Comparison of ENCODE assay signal across 8 cellular contexts in the genomic region with DNA sequence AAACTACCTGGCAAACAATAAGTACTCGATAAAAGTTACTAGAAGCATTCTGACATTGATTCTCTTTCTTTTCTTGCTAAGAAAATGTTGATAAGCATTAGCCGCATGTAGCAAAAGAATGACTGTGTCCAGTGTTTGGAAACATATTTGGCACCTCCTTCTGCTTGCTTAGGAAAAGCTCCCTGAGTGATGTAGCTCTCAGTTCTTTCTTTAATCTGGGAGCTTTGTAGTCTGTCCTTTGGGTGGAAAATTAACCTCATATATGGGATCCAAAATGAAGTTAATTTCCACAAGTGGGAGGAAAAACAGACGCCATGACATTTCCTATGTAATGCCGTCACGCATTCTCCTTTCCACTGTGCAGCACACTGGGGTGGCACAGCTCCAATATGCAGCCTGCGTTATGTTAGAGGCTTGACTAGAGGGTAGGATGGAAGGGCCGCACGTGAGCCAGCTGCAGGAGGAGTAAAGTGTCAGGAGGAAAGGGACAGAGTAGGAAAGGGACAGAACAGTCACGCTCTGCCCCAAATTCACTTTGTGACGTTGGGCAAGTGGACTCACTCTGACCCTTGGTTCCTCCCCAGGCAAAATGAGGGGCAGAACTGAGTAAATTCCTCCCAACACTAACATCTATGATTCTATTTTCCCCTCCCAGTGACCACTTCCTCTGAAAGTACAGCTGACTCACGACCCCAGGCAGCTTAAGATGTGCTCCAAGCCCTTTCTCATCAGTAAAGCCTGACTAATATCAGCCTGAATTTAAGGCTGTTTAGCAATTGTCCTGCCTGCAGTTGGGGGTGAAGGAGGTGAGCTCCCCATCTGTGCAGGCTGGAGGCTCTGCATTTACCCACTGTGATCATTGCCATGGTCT.
DNase-seq lines count a peak whose midpoint lies in the region; ATAC-seq, FAIRE-seq and TF ChIP-seq lines count a peak whose summit lies in the region.
"Had no signal": no experiment of that assay in that cellular context is flagged by ENCODE, and none has a peak within 500 bp of the region (broad histone marks: within the 10 kb centered on the region; RNA-seq: fewer than 3 reads in every experiment).

No MANE protein-coding gene starts in this region.

- H3K27me3 ChIP-seq in endothelial cell of umbilical vein (ENCODE audit: control insufficient read depth in 2 of 2, insufficient read depth in 2 of 2, low read length in 2 of 2), result peaks cover 0 to 4% of the 10 kb centered on the region in 2 experiments
- no peaks in the 10 kb centered on the region for H3K27me3 ChIP-seq in gastrocnemius medialis

- no peaks in the 10 kb centered on the region for H3K4me1 ChIP-seq in endothelial cell of umbilical vein (ENCODE audit: control insufficient read depth, extremely low read depth, insufficient read depth, low read length)
- H3K4me1 ChIP-seq in gastrocnemius medialis, result peaks cover 53 to 66% of the 10 kb centered on the region in 2 donors

- H3K9me3 ChIP-seq in endothelial cell of umbilical vein (replicated peaks; ENCODE audit: control insufficient read depth, insufficient read depth, low read length), result no peaks in the 10 kb centered on the region
- no peaks in the 10 kb centered on the region for H3K9me3 ChIP-seq in gastrocnemius medialis

- H3K27ac ChIP-seq in endothelial cell of umbilical vein (ENCODE audit: insufficient read depth, low read depth, low read length) (no peak overlapping the region), gastrocnemius medialis (peak overlapping the region; percentile 85 to 97 (median 94))
- H3K27ac ChIP-seq: KMS-11 had no signal

- no peak for FAIRE-seq in endothelial cell of umbilical vein (lab: Jason Lieb, UNC)

- no peaks in the 10 kb centered on the region for H3K9me1 ChIP-seq in endothelial cell of umbilical vein (replicated peaks; ENCODE audit: control insufficient read depth, extremely low read depth, insufficient read depth, low read length)

- POLR2A ChIA-PET in endothelial cell of umbilical vein (lab: Charles Lee), result no interaction called here

- H2AFZ ChIP-seq in endothelial cell of umbilical vein (ENCODE audit: low read depth, low read length), result peak overlapping the region; percentile 34

- CTCF ChIA-PET in endothelial cell of umbilical vein (lab: Charles Lee), result interaction anchor here (1.5 to 2.4 kb wide), 2 partner anchors 25 to 37 kb away, joined by 4 to 5 read pairs; no protein-coding TSS in a partner anchor

- ATAC-seq in GM19452 (IDR thresholded peaks at IDR 0.05; ENCODE audit: unreplicated experiment) (peak; percentile 53), gastrocnemius medialis (peak; percentile 62 to 63), HG02884 (IDR thresholded peaks at IDR 0.05; ENCODE audit: unreplicated experiment) (no peak), GM18858 (IDR thresholded peaks at IDR 0.05; ENCODE audit: unreplicated experiment) (no peak)

- no peaks in the 10 kb centered on the region for H4K20me1 ChIP-seq in endothelial cell of umbilical vein (replicated peaks; ENCODE audit: control insufficient read depth, extremely low read depth, insufficient read depth, low read length)

- BruUV-seq in endothelial cell of umbilical vein (replicated peaks; lab: Mats Ljungman, UMichigan), result no TSS peak

- no peak overlapping the region for H3K4me3 ChIP-seq in NB4 (ENCODE audit: low read depth, low read length)
- H3K4me3 ChIP-seq in endothelial cell of umbilical vein (replicated peaks in 1 of 3; ENCODE audit: insufficient read depth in 1 of 3, low read depth in 1 of 3, low read length in 3 of 3), result no peak overlapping the region
- H3K4me3 ChIP-seq in gastrocnemius medialis, result peak overlapping the region; percentile 1 to 21 (median 4)

- H3K9ac ChIP-seq in endothelial cell of umbilical vein (replicated peaks; ENCODE audit: extremely low read depth, insufficient read depth, low read length), result no peak overlapping the region
- H3K9ac ChIP-seq: KMS-11 had no signal

- no peak for TF ChIP-seq CTCF in NB4 (IDR thresholded peaks at IDR 0.05; ENCODE audit: low read depth, low read length)
- no peak for TF ChIP-seq CTCF in endothelial cell of umbilical vein (IDR thresholded peaks at IDR 0.05; ENCODE audit: extremely low read depth in 1 of 2, insufficient read depth in 1 of 2, low read depth in 1 of 2, low read length in 2 of 2)
- TF ChIP-seq CTCF in gastrocnemius medialis (IDR thresholded peaks at IDR 0.05 in 4 of 5, conservative IDR thresholded peaks at IDR 0.05 in 1 of 5), result no peak

- H3K4me2 ChIP-seq in endothelial cell of umbilical vein (ENCODE audit: insufficient read depth, low read length), result no peak overlapping the region
- H3K4me2 ChIP-seq: KMS-11 had no signal

- no peak for TF ChIP-seq POLR2A in NB4 (IDR thresholded peaks at IDR 0.05; ENCODE audit: extremely low read depth, insufficient read length)
- no peak for TF ChIP-seq POLR2A in endothelial cell of umbilical vein (IDR thresholded peaks at IDR 0.05; ENCODE audit: low read depth, low read length)
- TF ChIP-seq POLR2A in gastrocnemius medialis (IDR thresholded peaks at IDR 0.05), result peak in 1 of 2 donors; percentile 19

- no peaks in the 10 kb centered on the region for H3K79me2 ChIP-seq in endothelial cell of umbilical vein (ENCODE audit: control insufficient read depth, insufficient read depth, low read length)

- intact Hi-C loops in endothelial cell of umbilical vein (cut with micrococcal nuclease) (no loop called here), gastrocnemius medialis (cut with DNase I; ENCODE audit: low total_unique reads) (loop anchor here (1.0 to 10.0 kb wide), 3 partner anchors 53 to 1132 kb away; no protein-coding TSS in a partner anchor)

- DNase-seq in NB4 (ENCODE audit: low read depth) (peak; percentile 70), endothelial cell of umbilical vein (ENCODE audit: low read depth, low spot score) (peak; percentile 14), gastrocnemius medialis (peak; percentile 84 to 91), medulla oblongata (ENCODE audit: extremely low spot score) (no peak)

- in situ Hi-C loops in gastrocnemius medialis (cut with MboI; ENCODE audit: low sequenced_read_pairs in 4 of 4), result no loop called here

- dilution Hi-C loops in endothelial cell of umbilical vein (cut with MboI; ENCODE audit: extremely low pct_ligation_motif_present, low sequenced_read_pairs), result no loop called here

- H3K36me3 ChIP-seq in endothelial cell of umbilical vein (ENCODE audit: control insufficient read depth in 2 of 2, extremely low read depth in 1 of 2, insufficient read depth in 2 of 2, low read length in 2 of 2) (no peaks in the 10 kb centered on the region), gastrocnemius medialis (no peaks in the 10 kb centered on the region)

TF ChIP-seq in endothelial cell of umbilical vein, 7 proteins besides CTCF, POLR2A, EP300 and RAD21:
- no peak for TF ChIP-seq EZH2 (IDR thresholded peaks at IDR 0.05; ENCODE audit: borderline replicate concordance, low read depth, low read length, severe bottlenecking)
- peak; percentile 68 for TF ChIP-seq FOS (IDR thresholded peaks at IDR 0.05; ENCODE audit: borderline replicate concordance, insufficient read depth, low read length)
TF ChIP-seq in endothelial cell of umbilical vein: peak in this region for 1.

Comparison
In these comparisons a context has a peak if more than half of its experiments do, and no peak if none do; other contexts are left out.
1. ATAC-seq: peak in GM19452 (single experiment) and gastrocnemius medialis (2 of 2); none in HG02884 (single experiment) and GM18858 (single experiment).
2. H3K4me3 ChIP-seq: peak in gastrocnemius medialis (4 of 4); none in NB4 (single experiment) and endothelial cell of umbilical vein (0 of 3).